ENCODE assay signal across 33 cellular contexts in the genomic region with DNA sequence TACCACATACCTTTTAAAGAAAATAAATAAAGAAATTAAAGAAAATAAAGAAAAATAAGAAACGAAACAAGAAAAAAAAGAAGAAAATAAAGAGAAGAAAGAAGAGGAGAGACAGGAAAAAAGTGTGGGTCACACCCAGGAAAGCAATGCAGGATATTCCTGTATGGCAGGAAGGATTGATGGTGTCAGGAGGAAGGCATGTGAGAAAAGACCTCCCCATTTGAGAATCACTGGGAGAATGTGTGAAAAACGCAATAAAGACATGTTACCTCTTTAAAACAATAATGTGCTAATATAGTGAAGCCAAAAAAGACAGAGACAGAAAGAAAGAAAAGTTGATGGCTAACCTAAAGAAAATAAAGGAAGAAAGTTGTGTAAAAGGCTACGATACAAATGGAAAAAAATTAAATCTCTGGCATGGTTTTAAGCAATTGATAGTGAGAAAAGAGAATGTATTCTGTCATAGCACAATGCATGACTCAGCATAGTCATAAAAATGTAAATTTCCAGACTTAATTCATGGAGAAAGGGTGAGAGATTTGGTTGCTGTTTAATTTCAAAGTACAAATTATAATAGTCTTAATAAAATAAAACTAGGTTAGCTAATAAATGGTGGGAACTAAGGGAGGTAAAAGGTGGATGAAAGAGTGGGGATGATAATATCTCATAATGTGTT. TPM values are rescaled to one million over a fixed set of nuclear protein-coding genes. Genes with fewer than 3 reads are reported as not detected.
DNase-seq lines count a peak whose midpoint lies in the region; ATAC-seq, FAIRE-seq and TF ChIP-seq lines count a peak whose summit lies in the region.
"Had no signal": no experiment of that assay in that cellular context is flagged by ENCODE, and none has a peak within 500 bp of the region (broad histone marks: within the 10 kb centered on the region; RNA-seq: fewer than 3 reads in every experiment).

No MANE protein-coding gene starts in this region.

- H3K4me1 ChIP-seq in ACC112 (ENCODE audit: control insufficient read depth, insufficient read depth, low read length, unreplicated experiment) (peaks cover 4% of the 10 kb centered on the region), IMR-90 (ENCODE audit: control insufficient read depth, insufficient read depth, low read length) (no peaks in the 10 kb centered on the region), mesodermal cell (ENCODE audit: control insufficient read depth, insufficient read depth, low read length, poor library complexity, severe bottlenecking) (no peaks in the 10 kb centered on the region), left lung (no peaks in the 10 kb centered on the region)
- H3K4me1 ChIP-seq: esophagus squamous epithelium had no signal

- H2BK15ac ChIP-seq in IMR-90 (ENCODE audit: low read depth, low read length) = no peak overlapping the region

- no peaks in the 10 kb centered on the region for H3K79me1 ChIP-seq in IMR-90 (ENCODE audit: low read depth in 1 of 2, low read length in 2 of 2)

- TF ChIP-seq RAD21 in IMR-90 (IDR thresholded peaks at IDR 0.05; ENCODE audit: low read length) = no peak

- no peak for DNase-seq in IMR-90
- DNase-seq in bronchial epithelial cell (ENCODE audit: low read depth) = peak; percentile 74
- no peak for DNase-seq in left lung
- no peak for DNase-seq in lower leg skin (ENCODE audit: low spot score in 2 of 2)
- DNase-seq: activated B cell treated with CpG ODN at 0.5 μM for 24 hours; activated CD4-positive, alpha-beta T cell treated with anti-CD3 and anti-CD28 coated beads, Interleukin-2, amount 10 ng/mL, durations not matched to agents 7 days and 5 days; activated effector memory CD4-positive, alpha-beta T cell treated with anti-CD3 and anti-CD28 coated beads, Interleukin-2, amount 50 U/mL, for 16 hours; activated T-cell treated with anti-CD3 and anti-CD28 coated beads, Interleukin-2, amount 50 U/mL, for 24 hours; aorta; DMS153; esophagus squamous epithelium; NCI-H1092 treated with DMSO at 0.1 percent for 48 hours; NCI-H1694 treated with DMSO at 0.1 percent for 48 hours; NCI-H2171 treated with DMSO at 0.1 percent for 48 hours; NCI-H524 treated with DMSO at 0.1 percent for 48 hours; ovary; retina; stimulated activated naive CD4-positive, alpha-beta T cell had no signal

- H2AK5ac ChIP-seq in IMR-90 (ENCODE audit: low read depth, low read length) = no peak overlapping the region

- TF ChIP-seq POLR2A in IMR-90 (IDR thresholded peaks at IDR 0.05; ENCODE audit: low read depth, low read length) = no peak
- TF ChIP-seq POLR2A in lower leg skin (IDR thresholded peaks at IDR 0.05) = no peak

- no peak overlapping the region for H3K14ac ChIP-seq in IMR-90 (replicated peaks; ENCODE audit: low read depth, low read length)

- H3K27me3 ChIP-seq in ACC112 (ENCODE audit: insufficient read depth, low read length) (no peaks in the 10 kb centered on the region), IMR-90 (ENCODE audit: control insufficient read depth, insufficient read depth, low read length) (no peaks in the 10 kb centered on the region), bronchial epithelial cell (ENCODE audit: control insufficient read depth, insufficient read depth, low read length) (no peaks in the 10 kb centered on the region), left lung (no peaks in the 10 kb centered on the region)
- H3K27me3 ChIP-seq: esophagus squamous epithelium, hepatocyte had no signal

- no peaks in the 10 kb centered on the region for H3K79me2 ChIP-seq in ACC112 (ENCODE audit: control insufficient read depth, insufficient read depth, low read length, unreplicated experiment)
- H3K79me2 ChIP-seq: hepatocyte had no signal

- H4K5ac ChIP-seq in IMR-90 (ENCODE audit: low read depth, low read length) = no peak overlapping the region

- H3K9me3 ChIP-seq in IMR-90 (ENCODE audit: control insufficient read depth, insufficient read depth, low read length) = no peaks in the 10 kb centered on the region
- H3K9me3 ChIP-seq in mesodermal cell (ENCODE audit: control insufficient read depth, low read length) = no peaks in the 10 kb centered on the region
- no peaks in the 10 kb centered on the region for H3K9me3 ChIP-seq in left lung
- H3K9me3 ChIP-seq: esophagus squamous epithelium, ovary had no signal

- no peak for FAIRE-seq in bronchial epithelial cell (lab: Jason Lieb, UNC)
- FAIRE-seq: frontal cortex, GM12878, GM19239 had no signal

- H3K4me3 ChIP-seq in ACC112 (ENCODE audit: low read depth, low read length) = no peak overlapping the region
- H3K4me3 ChIP-seq in IMR-90 (ENCODE audit: insufficient read depth, low read depth, low read length) = no peak overlapping the region
- no peak overlapping the region for H3K4me3 ChIP-seq in bronchial epithelial cell (ENCODE audit: low read depth, low read length)
- H3K4me3 ChIP-seq in mesodermal cell (ENCODE audit: extremely low read depth, insufficient read depth, low read length, poor library complexity, severe bottlenecking) = no peak overlapping the region
- no peak overlapping the region for H3K4me3 ChIP-seq in left lung
- H3K4me3 ChIP-seq in lower leg skin (ENCODE audit: low read depth, poor library complexity, severe bottlenecking) = no peak overlapping the region
- H3K4me3 ChIP-seq: esophagus squamous epithelium, GM12878, hepatocyte, ovary, smooth muscle cell had no signal

- H3K23ac ChIP-seq in IMR-90 (ENCODE audit: low read depth, low read length) = no peak overlapping the region

- H3K56ac ChIP-seq in IMR-90 (ENCODE audit: extremely low read depth, insufficient read depth, low read length) = no peak overlapping the region

- no peak overlapping the region for H2BK5ac ChIP-seq in IMR-90 (ENCODE audit: low read depth, low read length, poor library complexity, severe bottlenecking)

- in situ Hi-C loops in IMR-90 (cut with MboI; ENCODE audit: low sequenced_read_pairs) = no loop called here

- H4K20me1 ChIP-seq in IMR-90 (ENCODE audit: insufficient read depth, low read length) = no peaks in the 10 kb centered on the region

- ATAC-seq in IMR-90 (ENCODE audit: low read depth) (no peak), left lung (no peak), HG02571 (IDR thresholded peaks at IDR 0.05; ENCODE audit: unreplicated experiment) (no peak)
- ATAC-seq: GM12878, Right ventricle myocardium inferior, SK-N-SH treated with all-trans-retinoic acid at 6 μM for 48 hours had no signal

- H2AK9ac ChIP-seq in IMR-90 (replicated peaks; ENCODE audit: low read depth, low read length, poor library complexity) = no peak overlapping the region

- H4K8ac ChIP-seq in IMR-90 (ENCODE audit: low read depth in 2 of 2, low read length in 2 of 2) = no peak overlapping the region

- CTCF ChIA-PET in IMR-90 (lab: Yijun Ruan, JAX) = no interaction called here

- H3K27ac ChIP-seq in ACC112 (ENCODE audit: low read depth, low read length) = no peak overlapping the region
- H3K27ac ChIP-seq in IMR-90 (ENCODE audit: insufficient read depth, low read length) = no peak overlapping the region
- peak overlapping the region; percentile 46 for H3K27ac ChIP-seq in mesodermal cell (ENCODE audit: low read depth, low read length, severe bottlenecking)
- H3K27ac ChIP-seq in left lung = no peak overlapping the region
- H3K27ac ChIP-seq: esophagus squamous epithelium, hepatocyte, ovary had no signal

- H2BK120ac ChIP-seq in IMR-90 (ENCODE audit: low read depth, low read length) = no peak overlapping the region

- no peak overlapping the region for H3K4me2 ChIP-seq in IMR-90 (ENCODE audit: low read depth, low read length)
- H3K4me2 ChIP-seq: hepatocyte, smooth muscle cell had no signal

- H3K9ac ChIP-seq in IMR-90 (ENCODE audit: low read depth, low read length) = no peak overlapping the region

- no peak overlapping the region for H3K18ac ChIP-seq in IMR-90 (ENCODE audit: low read depth, low read length)

- no peak overlapping the region for H4K91ac ChIP-seq in IMR-90 (ENCODE audit: insufficient read depth, low read depth, low read length)

- POLR2A ChIA-PET in IMR-90 (lab: Charles Lee; ENCODE audit: unreplicated experiment) = no interaction called here

- dilution Hi-C loops in IMR-90 (cut with HindIII; ENCODE audit: low sequenced_read_pairs, unreplicated experiment) = no loop called here

- no peaks in the 10 kb centered on the region for H3K36me3 ChIP-seq in ACC112 (ENCODE audit: insufficient read depth, low read length)
- no peaks in the 10 kb centered on the region for H3K36me3 ChIP-seq in IMR-90 (ENCODE audit: control insufficient read depth, insufficient read depth, low read length)
- H3K36me3 ChIP-seq in bronchial epithelial cell (ENCODE audit: control insufficient read depth, insufficient read depth, low read length) = no peaks in the 10 kb centered on the region
- no peaks in the 10 kb centered on the region for H3K36me3 ChIP-seq in mesodermal cell (ENCODE audit: control insufficient read depth, insufficient read depth, low read length)
- H3K36me3 ChIP-seq in left lung = no peaks in the 10 kb centered on the region
- H3K36me3 ChIP-seq: esophagus squamous epithelium, ovary had no signal

- no peak overlapping the region for H2BK20ac ChIP-seq in IMR-90 (ENCODE audit: low read depth, low read length)

- peak overlapping the region; percentile 56 for H2AFZ ChIP-seq in ACC112 (ENCODE audit: low read length, unreplicated experiment)
- H2AFZ ChIP-seq in IMR-90 (replicated peaks; ENCODE audit: low read length, poor library complexity) = no peak overlapping the region
- H2AFZ ChIP-seq: hepatocyte had no signal

- H3K4ac ChIP-seq in IMR-90 (ENCODE audit: low read depth, low read length) = no peak overlapping the region

- 100% methylated on average over 1 of the region's 3 CpGs; no CpG with 5 or more reads in 1 of the 2 experiments for WGBS in IMR-90 (ENCODE audit: extremely low coverage in 2 of 2, insufficient read length in 1 of 2), 2 experiments
- WGBS in mesodermal cell (ENCODE audit: insufficient coverage in 2 of 2), 2 experiments = 100% methylated on average over 1 of the region's 3 CpGs
- WGBS in lower leg skin, 2 donors = 50 to 64% methylated on average over 3 of the region's 3 CpGs

- no TSS peak for BruUV-seq in IMR-90 (replicated peaks; lab: Mats Ljungman, UMichigan)

- H3K9me1 ChIP-seq in IMR-90 (ENCODE audit: insufficient read depth, low read length) = no peaks in the 10 kb centered on the region

- TF ChIP-seq CTCF in IMR-90 (conservative IDR thresholded peaks at IDR 0.05; ENCODE audit: low read depth, low read length) = no peak
- no peak for TF ChIP-seq CTCF in bronchial epithelial cell (IDR thresholded peaks at IDR 0.05; ENCODE audit: insufficient read depth, low read length, severe bottlenecking)
- TF ChIP-seq CTCF in left lung (IDR thresholded peaks at IDR 0.05) = no peak
- TF ChIP-seq CTCF in lower leg skin (IDR thresholded peaks at IDR 0.05) = no peak

- intact Hi-C loops in IMR-90 (cut with micrococcal nuclease) (no loop called here), left lung (cut with DNase I) (no loop called here), lower leg skin (cut with DNase I; ENCODE audit: low total_unique reads) (no loop called here)

RNA-seq across cellular contexts. Expression of a gene that starts 24.3 kb away (rescaled TPM):
- total RNA-seq in IMR-90 (2012; rRNA removed) (not detected in 2 replicates), bronchial epithelial cell (not detected in 2 replicates), left lung (not detected), lower leg skin (not detected)
- polyA plus RNA-seq in IMR-90 (2012; rRNA removed) = not detected in 2 replicates
- polyA plus RNA-seq in IMR-90 (2012; cell fraction: cytosol; rRNA removed) = 0.01 TPM in 1 of 2 replicates, not detected in the other
- not detected in 2 replicates for polyA plus RNA-seq in IMR-90 (2012; cell fraction: nucleus; rRNA removed; ENCODE audit: low replicate concordance)
- polyA plus RNA-seq in mesodermal cell (2013, experiment 1 of 2) = 0.15 TPM
- 0.10 TPM for polyA plus RNA-seq in mesodermal cell (2013, experiment 2 of 2)
- total RNA-seq: activated B cell treated with CpG ODN at 0.5 μM for 24 hours; activated CD4-positive, alpha-beta T cell treated with anti-CD3 and anti-CD28 coated beads, Interleukin-2, amount 10 ng/mL, durations not matched to agents 7 days and 5 days; aorta; hepatocyte; LHCN-M2; lung microvascular endothelial cell; Right ventricle myocardium inferior; smooth muscle cell; urinary bladder had no signal
- polyA plus RNA-seq: AG04450, aorta, BJ, hepatocyte, smooth muscle cell, urinary bladder had no signal
